ENCODE assay signal across 16 cellular contexts in the genomic region with DNA sequence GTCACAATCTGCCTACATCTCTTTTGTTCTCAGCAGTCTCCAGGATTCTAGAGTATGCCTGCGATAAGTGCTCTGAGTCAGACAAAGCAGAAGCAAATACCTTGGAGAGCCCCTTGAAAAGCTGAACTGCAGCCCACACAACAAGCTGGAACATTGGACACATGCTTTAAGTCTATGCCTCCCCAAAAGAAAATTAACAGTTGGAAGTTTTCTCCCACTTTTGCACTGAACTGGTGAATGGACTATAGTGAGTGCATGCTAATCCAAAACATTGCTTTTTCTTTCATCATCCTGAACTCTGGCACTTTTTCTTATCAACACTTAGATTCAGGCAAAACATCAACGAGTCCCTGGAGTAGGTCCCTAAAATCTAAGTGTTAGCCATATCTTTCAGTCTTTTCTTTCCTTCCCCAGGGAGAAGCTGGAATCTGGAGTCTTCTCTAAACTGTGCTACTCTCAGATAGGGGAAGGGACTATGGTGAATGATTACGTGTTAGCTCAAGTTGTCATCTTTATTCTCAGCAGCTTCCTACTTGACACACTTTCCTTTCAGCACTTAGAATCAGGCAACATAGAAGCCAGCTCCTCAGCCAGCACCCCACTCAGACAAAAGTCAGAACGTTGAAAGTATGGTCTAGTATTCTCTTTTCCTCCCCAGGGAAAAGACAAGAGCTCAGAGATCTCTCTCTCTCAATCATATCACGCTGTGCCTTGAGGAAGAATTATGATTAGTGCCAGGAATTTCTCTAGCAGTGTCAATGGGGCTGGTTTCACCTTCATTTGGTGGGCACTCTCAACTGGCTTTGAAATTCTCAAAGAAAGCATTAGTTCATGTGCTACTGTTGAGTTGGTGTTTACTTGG.
A peak's percentile ranks its signal among the peaks of the same experiment; 100 is the strongest.
DNase-seq lines count a peak whose midpoint lies in the region; ATAC-seq, FAIRE-seq and TF ChIP-seq lines count a peak whose summit lies in the region.
"Had no signal": no experiment of that assay in that cellular context is flagged by ENCODE, and none has a peak within 500 bp of the region (broad histone marks: within the 10 kb centered on the region; RNA-seq: fewer than 3 reads in every experiment).

No MANE protein-coding gene starts in this region.

- no peak for TF ChIP-seq CTCF in K562 (IDR thresholded peaks at IDR 0.05 in 2 of 3, conservative IDR thresholded peaks at IDR 0.05 in 1 of 3; ENCODE audit: insufficient read depth in 2 of 3, low read depth in 1 of 3, low read length in 3 of 3)
- no peak for TF ChIP-seq CTCF in left lung (IDR thresholded peaks at IDR 0.05)
- no peak for TF ChIP-seq CTCF in omental fat pad (IDR thresholded peaks at IDR 0.05)

- no peak for FAIRE-seq in K562 (lab: Jason Lieb, UNC)

- no peak overlapping the region for H2AFZ ChIP-seq in K562 (ENCODE audit: low read depth, low read length)

- H3K4me3 ChIP-seq in K562: no peak overlapping the region
- no peak overlapping the region for H3K4me3 ChIP-seq in left lung
- H3K4me3 ChIP-seq: body of pancreas, upper lobe of left lung had no signal

- no peak for ATAC-seq in K562
- ATAC-seq in left lung: peak; percentile 86
- no peak for ATAC-seq in GM21367 (IDR thresholded peaks at IDR 0.05; ENCODE audit: unreplicated experiment)
- no peak for ATAC-seq in omental fat pad (ENCODE audit: low FRiP score)
- ATAC-seq: activated T-cell treated with anti-CD3 and anti-CD28 coated beads, Interleukin-2, amount 50 U/mL, for 4 hours; body of pancreas; natural killer cell treated with Interleukin-12 subunit alpha and Interleukin-12 subunit beta and Interleukin-15 and Interleukin-18, amount 100 ng/mL, for 72 hours had no signal

- H3K27me3 ChIP-seq in K562 (ENCODE audit: control insufficient read depth in 2 of 2, insufficient read depth in 2 of 2, low read length in 2 of 2) (no peaks in the 10 kb centered on the region), left lung (no peaks in the 10 kb centered on the region)
- H3K27me3 ChIP-seq: body of pancreas, upper lobe of left lung had no signal

- 3% methylated on average over 5 of the region's 5 CpGs for WGBS in K562 (ENCODE audit: insufficient coverage, low coverage, missing lambda C conversion rate)

- H3K9me3 ChIP-seq in K562 (replicated peaks; ENCODE audit: control insufficient read depth, insufficient read depth, low read depth, low read length) (peaks cover 3% of the 10 kb centered on the region; the same call in 1 of the 2 replicates), left lung (no peaks in the 10 kb centered on the region)
- H3K9me3 ChIP-seq: body of pancreas had no signal

- no TSS peak for BruUV-seq in K562 (replicated peaks; lab: Mats Ljungman, UMichigan)

- POLR2A ChIA-PET in K562 (lab: Yijun Ruan, JAX): no interaction called here

- no peak for TF ChIP-seq RAD21 in K562 (CRISPR knock-in tag; conservative IDR thresholded peaks at IDR 0.05 in 1 of 2, IDR thresholded peaks at IDR 0.05 in 1 of 2)

- intact Hi-C loops in K562 (cut with micrococcal nuclease) (no loop called here), left lung (cut with DNase I) (no loop called here)

- peak; percentile 3 for DNase-seq in AG08395 (ENCODE audit: low spot score)
- peak; percentile 15 for DNase-seq in M059J (ENCODE audit: low read depth)
- DNase-seq in K562 (ENCODE audit: extremely low read depth in 1 of 4, low spot score in 3 of 4): no peak
- DNase-seq in left lung: no peak
- no peak for DNase-seq in NOMO-1 (lab: John Stamatoyannopoulos, UW; ENCODE audit: unreplicated experiment in 2 of 2)
- no peak for DNase-seq in DMS 273 (lab: John Stamatoyannopoulos, UW; ENCODE audit: unreplicated experiment)
- DNase-seq in omental fat pad (ENCODE audit: low spot score): no peak
- DNase-seq: activated T-cell treated with anti-CD3 and anti-CD28 coated beads, Interleukin-2, amount 50 U/mL, for 4 hours; body of pancreas; GDM1; stimulated activated CD4-positive, alpha-beta T cell treated with anti-CD3 and anti-CD28 coated beads, Interleukin-12 subunit alpha, Interleukin-12 subunit beta, amount 100 ng/mL, for 4 hours; upper lobe of left lung; WERI-Rb-1 had no signal

- H3K36me3 ChIP-seq in K562 (ENCODE audit: control insufficient read depth, insufficient read depth, low read length): no peaks in the 10 kb centered on the region
- H3K36me3 ChIP-seq in left lung: no peaks in the 10 kb centered on the region
- H3K36me3 ChIP-seq: upper lobe of left lung, WERI-Rb-1 had no signal

- no peaks in the 10 kb centered on the region for H3K9me1 ChIP-seq in K562 (ENCODE audit: control insufficient read depth, insufficient read depth, low read length)

- H3K4me2 ChIP-seq in K562 (ENCODE audit: insufficient read depth, low read length): no peak overlapping the region

- H3K4me1 ChIP-seq in K562 (replicated peaks in 1 of 2; ENCODE audit: control insufficient read depth in 2 of 2, insufficient read depth in 2 of 2, low read length in 2 of 2) (no peaks in the 10 kb centered on the region), left lung (no peaks in the 10 kb centered on the region)
- H3K4me1 ChIP-seq: body of pancreas had no signal

- TF ChIP-seq POLR2A in K562 (conservative IDR thresholded peaks at IDR 0.05): no peak

- no peak overlapping the region for H3K9ac ChIP-seq in K562 (ENCODE audit: insufficient read depth in 1 of 2, low read depth in 2 of 2, low read length in 2 of 2)

- H3K79me2 ChIP-seq in K562 (ENCODE audit: control insufficient read depth, insufficient read depth, low read length): no peaks in the 10 kb centered on the region

- CTCF ChIA-PET in K562 (lab: Yijun Ruan, JAX; ENCODE audit: low intra/inter-chr PET ratio): no interaction called here

- no peak overlapping the region for H3K27ac ChIP-seq in K562 (ENCODE audit: extremely low read depth, low read depth, low read length)
- no peak overlapping the region for H3K27ac ChIP-seq in left lung
- H3K27ac ChIP-seq: body of pancreas, epithelial cell of prostate, upper lobe of left lung, WERI-Rb-1 had no signal

- in situ Hi-C loops in K562 (cut with MboI): no loop called here

- TF ChIP-seq EP300 in K562 (IDR thresholded peaks at IDR 0.05; ENCODE audit: low read length): no peak

- H4K20me1 ChIP-seq in K562 (replicated peaks; ENCODE audit: control insufficient read depth, insufficient read depth, low read length): no peaks in the 10 kb centered on the region

TF ChIP-seq in K562, 482 proteins besides CTCF, POLR2A, EP300 and RAD21:
- TF ChIP-seq RFX5 (IDR thresholded peaks at IDR 0.05; ENCODE audit: low read depth, low read length) (no peak), RFX1 (IDR thresholded peaks at IDR 0.05) (no peak), NR2C2 (CRISPR knock-in tag; IDR thresholded peaks at IDR 0.05) (no peak), NR2C2 (tag; IDR thresholded peaks at IDR 0.05) (peak; percentile 48; the same call in 1 of the 2 replicates), HDGF (IDR thresholded peaks at IDR 0.05) (no peak), ZSCAN32 (CRISPR knock-in tag; IDR thresholded peaks at IDR 0.05) (no peak), ZNF79 (CRISPR knock-in tag; IDR thresholded peaks at IDR 0.05; ENCODE audit: low read depth) (no peak), DNMT1 (IDR thresholded peaks at IDR 0.05) (no peak), ZNF644 (tag; IDR thresholded peaks at IDR 0.05; ENCODE audit: low read depth) (no peak), KAT2B (IDR thresholded peaks at IDR 0.05; ENCODE audit: low read depth, low read length) (no peak), PHF8 (IDR thresholded peaks at IDR 0.05; ENCODE audit: borderline replicate concordance, low read length) (no peak), ZSCAN29 (IDR thresholded peaks at IDR 0.05) (no peak)
- TF ChIP-seq, protein P1, sequence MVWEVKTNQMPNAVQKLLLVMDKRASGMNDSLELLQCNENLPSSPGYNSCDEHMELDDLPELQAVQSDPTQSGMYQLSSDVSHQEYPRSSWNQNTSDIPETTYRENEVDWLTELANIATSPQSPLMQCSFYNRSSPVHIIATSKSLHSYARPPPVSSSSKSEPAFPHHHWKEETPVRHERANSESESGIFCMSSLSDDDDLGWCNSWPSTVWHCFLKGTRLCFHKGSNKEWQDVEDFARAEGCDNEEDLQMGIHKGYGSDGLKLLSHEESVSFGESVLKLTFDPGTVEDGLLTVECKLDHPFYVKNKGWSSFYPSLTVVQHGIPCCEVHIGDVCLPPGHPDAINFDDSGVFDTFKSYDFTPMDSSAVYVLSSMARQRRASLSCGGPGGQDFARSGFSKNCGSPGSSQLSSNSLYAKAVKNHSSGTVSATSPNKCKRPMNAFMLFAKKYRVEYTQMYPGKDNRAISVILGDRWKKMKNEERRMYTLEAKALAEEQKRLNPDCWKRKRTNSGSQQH (CRISPR knock-in tag; IDR thresholded peaks at IDR 0.05): no peak
- TF ChIP-seq, protein P2, sequence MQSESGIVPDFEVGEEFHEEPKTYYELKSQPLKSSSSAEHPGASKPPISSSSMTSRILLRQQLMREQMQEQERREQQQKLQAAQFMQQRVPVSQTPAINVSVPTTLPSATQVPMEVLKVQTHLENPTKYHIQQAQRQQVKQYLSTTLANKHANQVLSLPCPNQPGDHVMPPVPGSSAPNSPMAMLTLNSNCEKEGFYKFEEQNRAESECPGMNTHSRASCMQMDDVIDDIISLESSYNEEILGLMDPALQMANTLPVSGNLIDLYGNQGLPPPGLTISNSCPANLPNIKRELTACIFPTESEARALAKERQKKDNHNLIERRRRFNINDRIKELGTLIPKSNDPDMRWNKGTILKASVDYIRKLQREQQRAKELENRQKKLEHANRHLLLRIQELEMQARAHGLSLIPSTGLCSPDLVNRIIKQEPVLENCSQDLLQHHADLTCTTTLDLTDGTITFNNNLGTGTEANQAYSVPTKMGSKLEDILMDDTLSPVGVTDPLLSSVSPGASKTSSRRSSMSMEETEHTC (IDR thresholded peaks at IDR 0.05): no peak
- TF ChIP-seq, protein P3, sequence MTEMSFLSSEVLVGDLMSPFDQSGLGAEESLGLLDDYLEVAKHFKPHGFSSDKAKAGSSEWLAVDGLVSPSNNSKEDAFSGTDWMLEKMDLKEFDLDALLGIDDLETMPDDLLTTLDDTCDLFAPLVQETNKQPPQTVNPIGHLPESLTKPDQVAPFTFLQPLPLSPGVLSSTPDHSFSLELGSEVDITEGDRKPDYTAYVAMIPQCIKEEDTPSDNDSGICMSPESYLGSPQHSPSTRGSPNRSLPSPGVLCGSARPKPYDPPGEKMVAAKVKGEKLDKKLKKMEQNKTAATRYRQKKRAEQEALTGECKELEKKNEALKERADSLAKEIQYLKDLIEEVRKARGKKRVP (CRISPR knock-in tag; IDR thresholded peaks at IDR 0.05): peak; percentile 81

Comparison
In these comparisons a context has a peak if more than half of its experiments do, and no peak if none do; other contexts are left out.
1. DNase-seq: peak in AG08395 (single experiment) and M059J (single experiment); none in K562 (0 of 4), left lung (0 of 2), NOMO-1 (0 of 2), DMS 273 (single experiment) and omental fat pad (single experiment).